1 cellular context compared by ENCODE assay signal in the genomic region with DNA sequence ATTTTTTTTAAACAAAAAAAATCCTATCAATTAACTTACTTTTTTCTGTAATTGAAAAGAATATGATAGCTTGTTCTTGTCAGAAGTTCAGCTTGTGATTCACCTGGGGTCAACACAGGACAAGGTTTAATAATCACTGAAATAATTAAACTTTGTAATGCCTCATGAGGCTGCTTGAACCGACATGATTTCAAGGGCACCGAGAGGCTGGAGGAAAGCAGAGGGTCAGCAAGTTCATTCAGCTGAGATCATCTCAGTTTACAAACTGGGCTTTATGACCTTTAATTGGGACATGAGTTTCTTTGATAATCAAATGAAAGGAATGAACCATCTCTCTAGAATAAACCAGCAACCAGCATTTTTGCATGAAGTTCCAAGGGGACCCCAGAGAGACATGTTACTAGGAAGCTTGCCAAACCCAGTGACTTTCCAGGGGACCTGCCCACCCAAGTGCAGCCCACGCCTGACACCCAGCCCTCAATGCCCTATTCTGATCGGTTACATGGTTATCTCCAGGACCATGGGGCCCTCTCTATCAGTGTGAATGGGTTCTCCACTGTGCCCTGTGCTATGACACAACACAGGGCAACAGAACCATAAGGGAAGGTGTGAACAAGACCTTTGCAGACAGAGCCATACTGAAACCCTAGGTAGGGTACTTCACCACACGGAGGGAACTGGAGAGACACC.
TF ChIP-seq lines count a peak whose summit lies in the region.

No MANE protein-coding gene starts in this region.

TF ChIP-seq in A549, 52 proteins besides CTCF, POLR2A, EP300 and RAD21:
- no peak for TF ChIP-seq MYC (IDR thresholded peaks at IDR 0.05; ENCODE audit: borderline replicate concordance, low read length)
- no peak for TF ChIP-seq PHF8 (IDR thresholded peaks at IDR 0.05; ENCODE audit: borderline replicate concordance, low read depth)
- TF ChIP-seq, protein P1, sequence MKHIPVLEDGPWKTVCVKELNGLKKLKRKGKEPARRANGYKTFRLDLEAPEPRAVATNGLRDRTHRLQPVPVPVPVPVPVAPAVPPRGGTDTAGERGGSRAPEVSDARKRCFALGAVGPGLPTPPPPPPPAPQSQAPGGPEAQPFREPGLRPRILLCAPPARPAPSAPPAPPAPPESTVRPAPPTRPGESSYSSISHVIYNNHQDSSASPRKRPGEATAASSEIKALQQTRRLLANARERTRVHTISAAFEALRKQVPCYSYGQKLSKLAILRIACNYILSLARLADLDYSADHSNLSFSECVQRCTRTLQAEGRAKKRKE (CRISPR knock-in tag; IDR thresholded peaks at IDR 0.05; ENCODE audit: low read depth), result no peak
- TF ChIP-seq NPAS2 (CRISPR knock-in tag; IDR thresholded peaks at IDR 0.05; ENCODE audit: borderline replicate concordance), result no peak
- TF ChIP-seq, protein P2, sequence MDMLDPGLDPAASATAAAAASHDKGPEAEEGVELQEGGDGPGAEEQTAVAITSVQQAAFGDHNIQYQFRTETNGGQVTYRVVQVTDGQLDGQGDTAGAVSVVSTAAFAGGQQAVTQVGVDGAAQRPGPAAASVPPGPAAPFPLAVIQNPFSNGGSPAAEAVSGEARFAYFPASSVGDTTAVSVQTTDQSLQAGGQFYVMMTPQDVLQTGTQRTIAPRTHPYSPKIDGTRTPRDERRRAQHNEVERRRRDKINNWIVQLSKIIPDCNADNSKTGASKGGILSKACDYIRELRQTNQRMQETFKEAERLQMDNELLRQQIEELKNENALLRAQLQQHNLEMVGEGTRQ (IDR thresholded peaks at IDR 0.05), result no peak
- no peak for TF ChIP-seq HOXA7 (CRISPR knock-in tag; IDR thresholded peaks at IDR 0.05)
- no peak for TF ChIP-seq GATA3 (IDR thresholded peaks at IDR 0.05; ENCODE audit: borderline replicate concordance)
- no peak for TF ChIP-seq ZNF302 (CRISPR knock-in tag; IDR thresholded peaks at IDR 0.05)
- TF ChIP-seq RCOR1 (IDR thresholded peaks at IDR 0.05; ENCODE audit: low read depth, low read length), result no peak
- TF ChIP-seq MAFK (IDR thresholded peaks at IDR 0.05; ENCODE audit: partially characterized antibody), result no peak
- TF ChIP-seq ZSCAN20 (CRISPR knock-in tag; IDR thresholded peaks at IDR 0.05), result no peak
- no peak for TF ChIP-seq KDM1A (IDR thresholded peaks at IDR 0.05; ENCODE audit: low read depth)
- TF ChIP-seq TP53 (CRISPR knock-in tag; IDR thresholded peaks at IDR 0.05), result no peak
- no peak for TF ChIP-seq CBX8 (IDR thresholded peaks at IDR 0.05)
- no peak for TF ChIP-seq NR3C1 (IDR thresholded peaks at IDR 0.05)
- TF ChIP-seq SREBF2 (IDR thresholded peaks at IDR 0.05), result no peak
